ENCODE assay signal across 8 cellular contexts in genomic region chr14:35342160-35343010, GRCh38. TPM values are rescaled to one million over a fixed set of nuclear protein-coding genes. Genes with fewer than 3 reads are reported as not detected.
A peak's percentile ranks its signal among the peaks of the same experiment; 100 is the strongest.
DNase-seq lines count a peak whose midpoint lies in the region; ATAC-seq, FAIRE-seq and TF ChIP-seq lines count a peak whose summit lies in the region.

No MANE protein-coding gene starts in this region.

- no peaks in the 10 kb centered on the region for H4K20me1 ChIP-seq in HepG2 (ENCODE audit: insufficient read depth, low read length)

- H3K36me3 ChIP-seq in body of pancreas (replicated peaks in 1 of 2; ENCODE audit: insufficient read depth in 1 of 2, low read depth in 2 of 2) (no peaks in the 10 kb centered on the region), HepG2 (replicated peaks in 1 of 2; ENCODE audit: control insufficient read depth in 1 of 2, insufficient read depth in 2 of 2, low read length in 2 of 2) (no peaks in the 10 kb centered on the region), brain microvascular endothelial cell (replicated peaks) (no peaks in the 10 kb centered on the region)

- DNase-seq in LNCaP clone FGC (ENCODE audit: low read depth) (peak; percentile 21), body of pancreas (peak in 3 of 4 donors; percentile 54 to 79 (median 56)), HepG2 (ENCODE audit: low spot score) (no peak), superior temporal gyrus (ENCODE audit: extremely low spot score) (peak; percentile 64), immature natural killer cell (no peak), brain microvascular endothelial cell (no peak)
- no peak for DNase-seq in stimulated activated CD4-positive, alpha-beta T cell treated with anti-CD3 and anti-CD28 coated beads, Interleukin-4, amount 100 ng/mL, for 24 hours
- DNase-seq in activated naive CD4-positive, alpha-beta T cell treated with anti-CD3 and anti-CD28 coated beads for 36 hours = no peak

- peak overlapping the region; percentile 95 for H3K4me2 ChIP-seq in HepG2 (ENCODE audit: low read depth, low read length)

- peak; percentile 25 for ATAC-seq in body of pancreas
- peak; percentile 20 for ATAC-seq in HepG2

- POLR2A ChIA-PET in HepG2 (lab: Yijun Ruan, JAX) = interaction anchor here (0.8 to 15.5 kb wide), 16 partner anchors 9 to 359 kb away, joined by 3 to 473 read pairs (median 10); partner anchors contain the start of genes NFKBIA, PPP2R3C, PSMA6 and SRP54

- BruUV-seq in HepG2 (replicated peaks; lab: Mats Ljungman, UMichigan) = no TSS peak

- peak overlapping the region; percentile 60 for H3K9ac ChIP-seq in HepG2 (ENCODE audit: insufficient read depth, low read depth, low read length)

- peaks cover 0 to 3% (median 1%) of the 10 kb centered on the region in 3 donors for H3K27me3 Mint-ChIP-seq in immature natural killer cell (ENCODE audit: low read depth in 3 of 3)
- H3K27me3 Mint-ChIP-seq in activated naive CD4-positive, alpha-beta T cell treated with anti-CD3 and anti-CD28 coated beads for 36 hours (ENCODE audit: low read depth) = no peaks in the 10 kb centered on the region

- no peaks in the 10 kb centered on the region for H3K27me3 ChIP-seq in body of pancreas
- H3K27me3 ChIP-seq in HepG2 (ENCODE audit: control insufficient read depth in 1 of 2, insufficient read depth in 2 of 2, low read length in 2 of 2) = peaks cover 0 to 3% of the 10 kb centered on the region in 2 experiments; a peak in 2 of 5 replicates
- no peaks in the 10 kb centered on the region for H3K27me3 ChIP-seq in brain microvascular endothelial cell (replicated peaks)

- no peaks in the 10 kb centered on the region for H3K9me3 ChIP-seq in body of pancreas
- H3K9me3 ChIP-seq in HepG2 (ENCODE audit: low read length) = no peaks in the 10 kb centered on the region

- no peaks in the 10 kb centered on the region for H3K36me3 Mint-ChIP-seq in immature natural killer cell
- H3K36me3 Mint-ChIP-seq in activated naive CD4-positive, alpha-beta T cell treated with anti-CD3 and anti-CD28 coated beads for 36 hours (ENCODE audit: low read depth) = no peaks in the 10 kb centered on the region

- TF ChIP-seq POLR2A in body of pancreas (IDR thresholded peaks at IDR 0.05) (no peak), HepG2 (IDR thresholded peaks at IDR 0.05; ENCODE audit: insufficient read depth in 1 of 2, low read depth in 2 of 2, low read length in 2 of 2) (no peak)

- TF ChIP-seq EP300 in HepG2 (IDR thresholded peaks at IDR 0.05; ENCODE audit: low read depth in 2 of 2, low read length in 2 of 2) (peak in 1 of 2 experiments; percentile 6; a peak in 1 of 4 replicates), HepG2 (CRISPR knock-in tag; IDR thresholded peaks at IDR 0.05; ENCODE audit: borderline replicate concordance) (peak; percentile 30; the same call in 1 of the 2 replicates)

- H3K4me3 Mint-ChIP-seq in immature natural killer cell = peak overlapping the region in 1 of 5 donors; percentile 17
- no peak overlapping the region for H3K4me3 Mint-ChIP-seq in activated naive CD4-positive, alpha-beta T cell treated with anti-CD3 and anti-CD28 coated beads for 36 hours

- H3K27ac Mint-ChIP-seq in immature natural killer cell = peak overlapping the region in 2 of 6 donors; percentile 45
- no peak overlapping the region for H3K27ac Mint-ChIP-seq in activated naive CD4-positive, alpha-beta T cell treated with anti-CD3 and anti-CD28 coated beads for 36 hours

- CTCF ChIA-PET in HepG2 (lab: Yijun Ruan, JAX; ENCODE audit: low intra/inter-chr PET ratio, low total read pairs) = interaction anchor here (1.4 kb wide), 1 partner anchor 62 kb away, joined by 3 read pairs; the partner anchor contains the start of gene NFKBIA
- CTCF ChIA-PET in activated naive CD4-positive, alpha-beta T cell treated with anti-CD3 and anti-CD28 coated beads for 36 hours (lab: Charles Lee) = interaction anchor here (0.6 to 1.2 kb wide), 2 partner anchors 11 to 57 kb away, joined by 3 to 4 read pairs; no protein-coding TSS in a partner anchor

- no peaks in the 10 kb centered on the region for H3K9me3 Mint-ChIP-seq in immature natural killer cell
- H3K9me3 Mint-ChIP-seq in activated naive CD4-positive, alpha-beta T cell treated with anti-CD3 and anti-CD28 coated beads for 36 hours = no peaks in the 10 kb centered on the region

- 0 out of 2 replicates have a peak, but pooled peaks have one; percentile 6 for TF ChIP-seq RAD21 in HepG2 (CRISPR knock-in tag; IDR thresholded peaks at IDR 0.05)

- peaks cover 17 to 29% of the 10 kb centered on the region in 2 donors for H3K4me1 Mint-ChIP-seq in immature natural killer cell
- peaks cover 18% of the 10 kb centered on the region for H3K4me1 Mint-ChIP-seq in activated naive CD4-positive, alpha-beta T cell treated with anti-CD3 and anti-CD28 coated beads for 36 hours (ENCODE audit: low read depth)

- no peak for FAIRE-seq in HepG2 (lab: Jason Lieb, UNC)

- H2AFZ ChIP-seq in HepG2 (ENCODE audit: low read length) = peak overlapping the region; percentile 24

- H3K4me1 ChIP-seq in body of pancreas (peaks cover 41% of the 10 kb centered on the region), HepG2 (ENCODE audit: insufficient read depth, low read length) (peaks cover 90% of the 10 kb centered on the region)

- intact Hi-C loops in body of pancreas (cut with DNase I) = no loop called here
- intact Hi-C loops in HepG2 (cut with micrococcal nuclease; ENCODE audit: unreplicated experiment) = no loop called here
- intact Hi-C loops in activated naive CD4-positive, alpha-beta T cell treated with anti-CD3 and anti-CD28 coated beads for 36 hours (cut with micrococcal nuclease) = no loop called here

- peak overlapping the region; percentile 87 to 98 (median 96) for H3K27ac ChIP-seq in body of pancreas
- H3K27ac ChIP-seq in HepG2 (ENCODE audit: extremely low read length, insufficient read depth, low read length) = no peak overlapping the region
- H3K27ac ChIP-seq in brain microvascular endothelial cell = no peak overlapping the region

- TF ChIP-seq CTCF in LNCaP clone FGC (IDR thresholded peaks at IDR 0.05; ENCODE audit: control insufficient read depth, extremely low read depth, insufficient read depth) = no peak
- no peak for TF ChIP-seq CTCF in body of pancreas (IDR thresholded peaks at IDR 0.05)
- TF ChIP-seq CTCF in HepG2 (CRISPR knock-in tag; IDR thresholded peaks at IDR 0.05) = no peak
- TF ChIP-seq CTCF in brain microvascular endothelial cell (IDR thresholded peaks at IDR 0.05; ENCODE audit: low read depth, low read length, missing control alignments) = no peak

- in situ Hi-C loops in HepG2 (cut with HindIII; ENCODE audit: extremely low pct_ligation_motif_present, low pct_unique_long_range_greater_than_20kb) = no loop called here
- in situ Hi-C loops in brain microvascular endothelial cell (cut with HindIII; ENCODE audit: low pct_ligation_motif_present, low sequenced_read_pairs) = no loop called here

- 29 to 31% methylated on average over 20 of the region's 20 CpGs for WGBS in body of pancreas, 2 donors
- 10% methylated on average over 20 of the region's 20 CpGs for WGBS in HepG2 (ENCODE audit: low lambda C conversion rate)

- no peak overlapping the region for H3K4me3 ChIP-seq in LNCaP clone FGC (ENCODE audit: low read depth, low read length)
- no peak overlapping the region for H3K4me3 ChIP-seq in body of pancreas
- H3K4me3 ChIP-seq in HepG2 (replicated peaks in 1 of 3; ENCODE audit: insufficient read depth in 1 of 3, low read depth in 2 of 3, low read length in 3 of 3) = peak overlapping the region; percentile 63 to 78 (median 64)
- H3K4me3 ChIP-seq in brain microvascular endothelial cell (ENCODE audit: low read depth, low read length) = no peak overlapping the region

- no peaks in the 10 kb centered on the region for H3K79me2 ChIP-seq in HepG2 (ENCODE audit: insufficient read depth, low read length)

TF ChIP-seq in HepG2, 621 proteins besides CTCF, POLR2A, EP300 and RAD21 (continues in another document):
- TF ChIP-seq ZNF331 (CRISPR knock-in tag; IDR thresholded peaks at IDR 0.05) = no peak
- no peak for TF ChIP-seq CREM (IDR thresholded peaks at IDR 0.05)
- peak; percentile 14; the same call in 1 of the 2 replicates for TF ChIP-seq CREM (CRISPR knock-in tag; IDR thresholded peaks at IDR 0.05)
- TF ChIP-seq ZMAT5 (CRISPR knock-in tag; IDR thresholded peaks at IDR 0.05; ENCODE audit: borderline replicate concordance, low read depth) = no peak
- peak; percentile 88 for TF ChIP-seq ZKSCAN1 (IDR thresholded peaks at IDR 0.05; ENCODE audit: low read length)
- TF ChIP-seq ZNF83 (CRISPR knock-in tag; IDR thresholded peaks at IDR 0.05; ENCODE audit: borderline replicate concordance) = peak; percentile 73; the same call in 1 of the 2 replicates
- peak; percentile 18; the same call in 1 of the 2 replicates for TF ChIP-seq ZNF292 (CRISPR knock-in tag; IDR thresholded peaks at IDR 0.05; ENCODE audit: borderline replicate concordance, low read depth)

RNA-seq across cellular contexts. Expression of gene PSMA6, which starts 50.2 kb away (rescaled TPM):
- total RNA-seq in body of pancreas (10 to 100 TPM; 39.6 to 43.1 TPM), HepG2 (2016; rRNA removed; fragmentation: Illumina TruSeq; extraction: Trizol) (1,109 and 1,579 TPM in 2 replicates)
- 1,013 and 1,135 TPM in 2 replicates for total RNA-seq in HepG2 (2016; cell fraction: cytosol; rRNA removed; fragmentation: Illumina TruSeq; extraction: Trizol; ENCODE audit: low read depth)
- 1,109 and 1,642 TPM in 2 replicates for total RNA-seq in HepG2 (2016; cell fraction: insoluble cytoplasmic fraction; rRNA removed; fragmentation: Illumina TruSeq; extraction: Trizol)
- total RNA-seq in HepG2 (2016; cell fraction: membrane; rRNA removed; fragmentation: Illumina TruSeq; extraction: Trizol) = 682 and 685 TPM in 2 replicates
- total RNA-seq in HepG2 (2016; cell fraction: nucleus; rRNA removed; fragmentation: Illumina TruSeq; extraction: Trizol) = 388 and 421 TPM in 2 replicates
- polyA plus RNA-seq in HepG2 (2011; rRNA removed) (399 and 525 TPM in 2 replicates), immature natural killer cell (100 to 1,000 TPM; 402 to 658 (median 537) TPM)
- polyA plus RNA-seq in HepG2 (2011; cell fraction: cytosol; rRNA removed) = 367 and 461 TPM in 2 replicates
- polyA plus RNA-seq in HepG2 (2011; cell fraction: nucleus; rRNA removed) = 108 and 120 TPM in 2 replicates
- polyA plus RNA-seq in HepG2 (2012) = 473 and 515 TPM in 2 replicates
- 709 and 762 TPM in 2 replicates for polyA plus RNA-seq in HepG2 (2016; cell fraction: cytosol; fragmentation: Illumina TruSeq; extraction: Trizol; ENCODE audit: low read depth)
- polyA plus RNA-seq in HepG2 (2016; cell fraction: insoluble cytoplasmic fraction; fragmentation: Illumina TruSeq; extraction: Trizol; ENCODE audit: low read depth) = 1,270 and 1,369 TPM in 2 replicates
- 468 and 473 TPM in 2 replicates for polyA plus RNA-seq in HepG2 (2016; cell fraction: membrane; fragmentation: Illumina TruSeq; extraction: Trizol; ENCODE audit: low read depth)
- polyA plus RNA-seq in HepG2 (2016; cell fraction: nucleus; fragmentation: Illumina TruSeq; extraction: Trizol; ENCODE audit: insufficient read depth, low read depth) = 530 and 538 TPM in 2 replicates
- 141 and 189 TPM in 2 replicates for polyA minus RNA-seq in HepG2 (2011; rRNA and poly(A)+ RNA removed; ENCODE audit: low replicate concordance)
- polyA minus RNA-seq in HepG2 (2011; cell fraction: cytosol; rRNA and poly(A)+ RNA removed) = 181 and 205 TPM in 2 replicates
- 139 and 166 TPM in 2 replicates for polyA minus RNA-seq in HepG2 (2011; cell fraction: nucleus; rRNA and poly(A)+ RNA removed)
- 100 to 1,000 TPM; 433 to 437 TPM for total RNA-seq in activated naive CD4-positive, alpha-beta T cell treated with anti-CD3 and anti-CD28 coated beads for 36 hours

Comparison
In these comparisons a context has a peak if more than half of its experiments do, and no peak if none do; other contexts are left out.
1. DNase-seq: peak in LNCaP clone FGC (single experiment), body of pancreas (3 of 4) and superior temporal gyrus (single experiment); none in HepG2 (single experiment), stimulated activated CD4-positive, alpha-beta T cell treated with anti-CD3 and anti-CD28 coated beads, Interleukin-4, amount 100 ng/mL, for 24 hours (single experiment), immature natural killer cell (0 of 3), brain microvascular endothelial cell (single experiment) and activated naive CD4-positive, alpha-beta T cell treated with anti-CD3 and anti-CD28 coated beads for 36 hours (single experiment).
2. H3K4me3 ChIP-seq: peak in HepG2 (3 of 3); none in LNCaP clone FGC (single experiment), body of pancreas (0 of 2) and brain microvascular endothelial cell (single experiment).
3. H3K27ac ChIP-seq: peak in body of pancreas (4 of 4); none in HepG2 (single experiment) and brain microvascular endothelial cell (single experiment).
4. RNA of gene PSMA6, which starts 50.2 kb away (total RNA-seq): 388 to 1,642 TPM in HepG2 and 433 to 437 TPM in activated naive CD4-positive, alpha-beta T cell treated with anti-CD3 and anti-CD28 coated beads for 36 hours; 39.6 to 43.1 TPM in body of pancreas; every median in the first group is over 4 times any median in the second.